13 cellular contexts compared by ENCODE assay signal in the genomic region with DNA sequence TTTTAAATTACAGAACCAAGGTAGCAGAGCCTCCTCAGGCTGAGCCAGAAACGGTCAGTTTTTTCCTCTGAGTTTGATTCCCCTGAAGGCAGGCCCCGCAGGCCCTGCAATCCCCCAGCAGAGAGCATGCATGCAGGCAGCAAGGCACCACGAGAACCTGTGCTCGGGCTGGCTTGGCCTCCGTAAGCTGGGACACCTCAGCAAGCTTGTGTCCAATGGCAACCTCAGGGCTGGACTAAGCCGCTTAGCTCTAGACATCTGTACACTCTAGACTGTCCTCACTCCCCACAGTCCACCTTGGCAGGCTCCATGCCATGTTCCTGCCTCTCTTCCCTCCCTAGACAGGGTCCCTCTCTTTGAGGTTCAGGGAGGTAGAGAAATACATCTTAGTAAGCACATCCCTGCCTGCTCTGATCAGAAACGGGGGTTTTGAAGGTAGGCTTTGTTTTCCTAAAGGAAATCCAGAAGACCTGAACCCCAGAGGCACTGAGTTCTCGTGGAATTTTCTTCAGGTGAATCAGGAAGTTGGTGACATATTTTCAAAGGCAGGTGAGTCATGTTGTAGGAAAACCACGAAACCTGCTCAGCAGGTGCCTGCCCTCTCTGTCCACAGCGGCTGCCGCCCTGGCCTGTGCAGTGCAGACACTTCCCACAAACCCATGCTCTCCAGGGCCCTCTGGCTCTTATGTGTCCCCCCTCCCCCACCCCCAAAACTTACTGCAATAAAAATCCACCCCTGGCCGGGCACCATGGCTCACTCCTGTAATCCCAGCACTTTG. TPM values are rescaled to one million over a fixed set of nuclear protein-coding genes. Genes with fewer than 3 reads are reported as not detected.
A peak's percentile ranks its signal among the peaks of the same experiment; 100 is the strongest.
DNase-seq lines count a peak whose midpoint lies in the region; ATAC-seq, FAIRE-seq and TF ChIP-seq lines count a peak whose summit lies in the region.
"Had no signal": no experiment of that assay in that cellular context is flagged by ENCODE, and none has a peak within 500 bp of the region (broad histone marks: within the 10 kb centered on the region; RNA-seq: fewer than 3 reads in every experiment).

No MANE protein-coding gene starts in this region.

- no peak for TF ChIP-seq POLR2A in erythroblast (IDR thresholded peaks at IDR 0.05; ENCODE audit: low read length)

- H3K27ac ChIP-seq in keratinocyte (ENCODE audit: control insufficient read depth, insufficient read depth, low read length) (no peak overlapping the region), upper lobe of right lung (peak overlapping the region; percentile 51)

- H3K4me1 Mint-ChIP-seq in activated T-cell treated with anti-CD3 and anti-CD28 coated beads, Interleukin-2, amount 50 U/mL, for 24 hours (ENCODE audit: low read depth) = peaks cover 71% of the 10 kb centered on the region
- H3K4me1 Mint-ChIP-seq in activated T-cell treated with anti-CD3 and anti-CD28 coated beads, Interleukin-2, amount 50 U/mL, for 72 hours (ENCODE audit: low read depth) = peaks cover 58% of the 10 kb centered on the region

- H3K27ac Mint-ChIP-seq in activated T-cell treated with anti-CD3 and anti-CD28 coated beads, Interleukin-2, amount 50 U/mL, for 24 hours = peak overlapping the region; percentile 73
- H3K27ac Mint-ChIP-seq in activated T-cell treated with anti-CD3 and anti-CD28 coated beads, Interleukin-2, amount 50 U/mL, for 72 hours = no peak overlapping the region
- H3K27ac Mint-ChIP-seq: activated T-helper 2 cell treated with anti-CD3 and anti-CD28 coated beads, Interferon-gamma antibody, Interleukin-2, Interleukin-4, amounts not matched to agents 10 μg/mL and 5 μg/mL and 100 μg/mL, durations not matched to agents 14 hours and 24 hours and 36 hours; T-helper 1 cell treated with Interleukin-12 subunit alpha and Interleukin-12 subunit beta and Interleukin-4 antibody, amounts not matched to agents 30 μg/mL and 1 μg/mL, for 36 hours had no signal

- intact Hi-C loops in upper lobe of right lung (cut with DNase I) = no loop called here

- H3K9me3 ChIP-seq in keratinocyte (ENCODE audit: control insufficient read depth, low read depth, low read length) = no peaks in the 10 kb centered on the region
- no peaks in the 10 kb centered on the region for H3K9me3 ChIP-seq in upper lobe of right lung

- peaks cover 1% of the 10 kb centered on the region for H3K79me2 ChIP-seq in keratinocyte (ENCODE audit: control insufficient read depth, insufficient read depth, low read length)

- peaks cover 22% of the 10 kb centered on the region for H4K20me1 ChIP-seq in keratinocyte (ENCODE audit: control insufficient read depth, extremely low read depth, insufficient read depth, low read length)

- ATAC-seq in activated T-cell treated with anti-CD3 and anti-CD28 coated beads, Interleukin-2, amount 50 U/mL, for 72 hours (replicated peaks in 1 of 2) = no peak
- ATAC-seq in upper lobe of right lung = peak; percentile 77
- ATAC-seq in stimulated activated naive CD8-positive, alpha-beta T cell treated with anti-CD3 and anti-CD28 coated beads, Interleukin-15, Interleukin-2, amounts not matched to agents 100 U/mL and 50 U/mL, for 24 hours = no peak

- no peak for DNase-seq in activated T-cell treated with anti-CD3 and anti-CD28 coated beads, Interleukin-2, amount 50 U/mL, for 24 hours
- DNase-seq in activated T-cell treated with anti-CD3 and anti-CD28 coated beads, Interleukin-2, amount 50 U/mL, for 72 hours = no peak
- peak; percentile 61 for DNase-seq in RPMI8226
- peak; percentile 15 for DNase-seq in keratinocyte (ENCODE audit: low read depth, low spot score)
- peak; percentile 85 for DNase-seq in upper lobe of right lung
- no peak for DNase-seq in erythroblast (lab: John Stamatoyannopoulos, UW)
- no peak for DNase-seq in stimulated activated naive CD8-positive, alpha-beta T cell treated with anti-CD3 and anti-CD28 coated beads, Interleukin-15, Interleukin-2, amounts not matched to agents 100 U/mL and 50 U/mL, for 24 hours
- no peak for DNase-seq in NCI-H1105 treated with DMSO at 0.1 percent for 48 hours (lab: John Stamatoyannopoulos, UW)
- DNase-seq: AML-193, NCI-H2081 treated with DMSO at 0.1 percent for 48 hours had no signal

- H3K4me3 ChIP-seq in keratinocyte (ENCODE audit: control insufficient read depth in 2 of 3, extremely low read depth in 1 of 3, insufficient read depth in 2 of 3, low read depth in 1 of 3, low read length in 3 of 3) (no peak overlapping the region), upper lobe of right lung (no peak overlapping the region)

- peaks cover 16% of the 10 kb centered on the region for H3K4me1 ChIP-seq in keratinocyte (ENCODE audit: control insufficient read depth, extremely low read depth, insufficient read depth, low read length)
- peaks cover 37% of the 10 kb centered on the region for H3K4me1 ChIP-seq in upper lobe of right lung

- H3K27me3 ChIP-seq in keratinocyte (ENCODE audit: control insufficient read depth, extremely low read depth, insufficient read depth, low read length) = no peaks in the 10 kb centered on the region
- no peaks in the 10 kb centered on the region for H3K27me3 ChIP-seq in upper lobe of right lung

- H2AFZ ChIP-seq in keratinocyte (ENCODE audit: control insufficient read depth, low read length) = no peak overlapping the region

- H3K36me3 ChIP-seq in keratinocyte (ENCODE audit: control insufficient read depth in 2 of 2, extremely low read depth in 1 of 2, insufficient read depth in 2 of 2, low read length in 2 of 2) = peaks cover 14 to 20% of the 10 kb centered on the region in 2 experiments
- peaks cover 61% of the 10 kb centered on the region for H3K36me3 ChIP-seq in upper lobe of right lung

- peak overlapping the region; percentile 66 for H3K4me2 ChIP-seq in keratinocyte (ENCODE audit: control insufficient read depth, extremely low read depth, insufficient read depth, low read depth, low read length)

- no peaks in the 10 kb centered on the region for H3K9me3 Mint-ChIP-seq in activated T-cell treated with anti-CD3 and anti-CD28 coated beads, Interleukin-2, amount 50 U/mL, for 24 hours
- H3K9me3 Mint-ChIP-seq in activated T-cell treated with anti-CD3 and anti-CD28 coated beads, Interleukin-2, amount 50 U/mL, for 72 hours = no peaks in the 10 kb centered on the region
- H3K9me3 Mint-ChIP-seq: activated T-helper 2 cell treated with anti-CD3 and anti-CD28 coated beads, Interferon-gamma antibody, Interleukin-2, Interleukin-4, amounts not matched to agents 10 μg/mL and 5 μg/mL and 100 μg/mL, durations not matched to agents 14 hours and 24 hours and 36 hours; T-helper 1 cell treated with Interleukin-12 subunit alpha and Interleukin-12 subunit beta and Interleukin-4 antibody, amounts not matched to agents 30 μg/mL and 1 μg/mL, for 36 hours had no signal

- H3K9ac ChIP-seq in keratinocyte (ENCODE audit: control insufficient read depth, extremely low read depth, insufficient read depth, low read length) = no peak overlapping the region

- TF ChIP-seq CTCF in keratinocyte (optimal IDR thresholded peaks at IDR 0.05 in 1 of 3, IDR thresholded peaks at IDR 0.05 in 1 of 3, conservative IDR thresholded peaks at IDR 0.05 in 1 of 3; ENCODE audit: extremely low read depth in 1 of 3, insufficient read depth in 2 of 3, low read length in 3 of 3) (no peak), upper lobe of right lung (IDR thresholded peaks at IDR 0.05) (no peak)

- FAIRE-seq in keratinocyte (lab: Jason Lieb, UNC) = peak; percentile 88

- H3K36me3 Mint-ChIP-seq in activated T-cell treated with anti-CD3 and anti-CD28 coated beads, Interleukin-2, amount 50 U/mL, for 24 hours (ENCODE audit: low read depth) = peaks cover 62% of the 10 kb centered on the region
- H3K36me3 Mint-ChIP-seq in activated T-cell treated with anti-CD3 and anti-CD28 coated beads, Interleukin-2, amount 50 U/mL, for 72 hours (ENCODE audit: insufficient read depth in 2 of 2) = peaks cover 2 to 13% of the 10 kb centered on the region in 2 donors

- H3K4me3 Mint-ChIP-seq in activated T-cell treated with anti-CD3 and anti-CD28 coated beads, Interleukin-2, amount 50 U/mL, for 24 hours = no peak overlapping the region
- H3K4me3 Mint-ChIP-seq in activated T-cell treated with anti-CD3 and anti-CD28 coated beads, Interleukin-2, amount 50 U/mL, for 72 hours = no peak overlapping the region
- H3K4me3 Mint-ChIP-seq: T-helper 1 cell treated with Interleukin-12 subunit alpha and Interleukin-12 subunit beta and Interleukin-4 antibody, amounts not matched to agents 30 μg/mL and 1 μg/mL, for 36 hours had no signal

- H3K9me1 ChIP-seq in keratinocyte (ENCODE audit: control insufficient read depth, extremely low read depth, insufficient read depth, low read length) = peaks cover 6% of the 10 kb centered on the region

- H3K27me3 Mint-ChIP-seq in activated T-cell treated with anti-CD3 and anti-CD28 coated beads, Interleukin-2, amount 50 U/mL, for 24 hours = no peaks in the 10 kb centered on the region
- no peaks in the 10 kb centered on the region for H3K27me3 Mint-ChIP-seq in activated T-cell treated with anti-CD3 and anti-CD28 coated beads, Interleukin-2, amount 50 U/mL, for 72 hours (ENCODE audit: low read depth)

- dilution Hi-C loops in keratinocyte (cut with MboI; ENCODE audit: extremely low pct_ligation_motif_present, low sequenced_read_pairs) = no loop called here

RNA-seq across cellular contexts. Expression of gene TMEM63A, which starts 6.9 kb away (rescaled TPM):
- 10 to 100 TPM; 44.9 to 49.7 TPM for total RNA-seq in activated T-cell treated with anti-CD3 and anti-CD28 coated beads, Interleukin-2, amount 50 U/mL, for 72 hours
- polyA plus RNA-seq in keratinocyte = 15.7 to 18.7 TPM (median 16.5 TPM) in 3 replicates
- 8.0 TPM for polyA plus RNA-seq in keratinocyte (2011; ENCODE audit: low read depth)
- 4.9 and 5.4 TPM in 2 replicates for polyA plus RNA-seq in keratinocyte (2011; cell fraction: cytosol; rRNA removed)
- 88.1 and 97.5 TPM in 2 replicates for polyA plus RNA-seq in keratinocyte (2011; cell fraction: nucleus; rRNA removed)
- polyA plus RNA-seq in keratinocyte (2012; ENCODE audit: low replicate concordance) = 9.8 and 12.6 TPM in 2 replicates
- polyA minus RNA-seq in keratinocyte = 20.5 to 37.5 TPM (median 37.3 TPM) in 3 replicates
- 8.8 TPM for polyA minus RNA-seq in keratinocyte (2011; cell fraction: cytosol; rRNA and poly(A)+ RNA removed)
- polyA minus RNA-seq in keratinocyte (2011; cell fraction: nucleus; rRNA and poly(A)+ RNA removed) = 30.6 and 41.7 TPM in 2 replicates
- total RNA-seq in upper lobe of right lung = 119 TPM

RNA-seq across cellular contexts. Expression of gene LEFTY1, which starts 13.7 kb away (rescaled TPM):
- not detected for total RNA-seq in activated T-cell treated with anti-CD3 and anti-CD28 coated beads, Interleukin-2, amount 50 U/mL, for 72 hours
- polyA plus RNA-seq in keratinocyte = not detected in 3 replicates
- polyA plus RNA-seq in keratinocyte (2011; ENCODE audit: low read depth) = not detected
- not detected in 2 replicates for polyA plus RNA-seq in keratinocyte (2011; cell fraction: cytosol; rRNA removed)
- polyA plus RNA-seq in keratinocyte (2011; cell fraction: nucleus; rRNA removed) = not detected in 2 replicates
- polyA plus RNA-seq in keratinocyte (2012; ENCODE audit: low replicate concordance) = not detected in 2 replicates
- polyA minus RNA-seq in keratinocyte = not detected in 3 replicates
- not detected for polyA minus RNA-seq in keratinocyte (2011; cell fraction: cytosol; rRNA and poly(A)+ RNA removed)
- not detected in 2 replicates for polyA minus RNA-seq in keratinocyte (2011; cell fraction: nucleus; rRNA and poly(A)+ RNA removed)
- 0.35 TPM for total RNA-seq in upper lobe of right lung
- total RNA-seq: activated T-helper 2 cell treated with anti-CD3 and anti-CD28 coated beads, Interferon-gamma antibody, Interleukin-2, Interleukin-4, amounts not matched to agents 10 μg/mL and 5 μg/mL and 100 μg/mL, durations not matched to agents 14 hours and 24 hours and 36 hours; kidney epithelial cell had no signal

RNA-seq across cellular contexts. Expression of gene PYCR2, which starts 48.8 kb away (rescaled TPM):
- 100 to 1,000 TPM; 144 to 152 TPM for total RNA-seq in activated T-cell treated with anti-CD3 and anti-CD28 coated beads, Interleukin-2, amount 50 U/mL, for 72 hours
- polyA plus RNA-seq in keratinocyte = 45.5 to 62.3 TPM (median 49.5 TPM) in 3 replicates
- 14.6 TPM for polyA plus RNA-seq in keratinocyte (2011; ENCODE audit: low read depth)
- 33.5 and 60.9 TPM in 2 replicates for polyA plus RNA-seq in keratinocyte (2011; cell fraction: cytosol; rRNA removed)
- polyA plus RNA-seq in keratinocyte (2011; cell fraction: nucleus; rRNA removed) = 86.7 and 102 TPM in 2 replicates
- polyA plus RNA-seq in keratinocyte (2012; ENCODE audit: low replicate concordance) = 27.2 and 63.9 TPM in 2 replicates
- polyA minus RNA-seq in keratinocyte = 34.3 to 67.8 TPM (median 43.6 TPM) in 3 replicates
- polyA minus RNA-seq in keratinocyte (2011; cell fraction: cytosol; rRNA and poly(A)+ RNA removed) = 48.7 TPM
- polyA minus RNA-seq in keratinocyte (2011; cell fraction: nucleus; rRNA and poly(A)+ RNA removed) = 23.7 and 24.9 TPM in 2 replicates
- 61.6 TPM for total RNA-seq in upper lobe of right lung

Comparison
In these comparisons a context has a peak if more than half of its experiments do, and no peak if none do; other contexts are left out.
1. DNase-seq: peak in RPMI8226 (single experiment), keratinocyte (single experiment) and upper lobe of right lung (single experiment); none in activated T-cell treated with anti-CD3 and anti-CD28 coated beads, Interleukin-2, amount 50 U/mL, for 24 hours (single experiment), activated T-cell treated with anti-CD3 and anti-CD28 coated beads, Interleukin-2, amount 50 U/mL, for 72 hours (0 of 2), erythroblast (0 of 2), stimulated activated naive CD8-positive, alpha-beta T cell treated with anti-CD3 and anti-CD28 coated beads, Interleukin-15, Interleukin-2, amounts not matched to agents 100 U/mL and 50 U/mL, for 24 hours (single experiment) and NCI-H1105 treated with DMSO at 0.1 percent for 48 hours (single experiment).